In genomic region chr13:20354722-20355121, GRCh38 we compare ENCODE assay signal across 13 cellular contexts.
DNase-seq lines count a peak whose midpoint lies in the region; ATAC-seq lines count a peak whose summit lies in the region.
"Had no signal": no experiment of that assay in that cellular context is flagged by ENCODE, and none has a peak within 500 bp of the region (broad histone marks: within the 10 kb centered on the region; RNA-seq: fewer than 3 reads in every experiment).

No MANE protein-coding gene starts in this region.

- no peak overlapping the region for H3K4me3 Mint-ChIP-seq in CD8-positive, alpha-beta memory T cell

- no peaks in the 10 kb centered on the region for H3K4me1 ChIP-seq in CD8-positive, alpha-beta memory T cell (ENCODE audit: insufficient read depth, low read length)
- H3K4me1 ChIP-seq: BLaER1, Caco-2, HAP-1 had no signal

- H3K4me3 ChIP-seq in CD8-positive, alpha-beta memory T cell (ENCODE audit: low read length), result no peak overlapping the region
- H3K4me3 ChIP-seq: BLaER1, GM23248, HAP-1 had no signal

- no peaks in the 10 kb centered on the region for H3K27me3 ChIP-seq in CD8-positive, alpha-beta memory T cell (ENCODE audit: insufficient read depth, low read length, poor library complexity, severe bottlenecking)
- H3K27me3 ChIP-seq: BLaER1 had no signal

- no peak overlapping the region for H3K27ac ChIP-seq in CD8-positive, alpha-beta memory T cell (ENCODE audit: low read depth, low read length)
- H3K27ac ChIP-seq: BLaER1, GM23248, HL-60 had no signal

- no peaks in the 10 kb centered on the region for H3K9me3 Mint-ChIP-seq in CD8-positive, alpha-beta memory T cell

- H3K27ac Mint-ChIP-seq in CD8-positive, alpha-beta memory T cell, result peak overlapping the region in 1 of 8 donors; percentile 4

- no peaks in the 10 kb centered on the region for H3K4me1 Mint-ChIP-seq in CD8-positive, alpha-beta memory T cell

- H3K27me3 Mint-ChIP-seq in CD8-positive, alpha-beta memory T cell, result no peaks in the 10 kb centered on the region

- no peaks in the 10 kb centered on the region for H3K9me3 ChIP-seq in CD8-positive, alpha-beta memory T cell (ENCODE audit: low read length)
- H3K9me3 ChIP-seq: BLaER1, Caco-2, HAP-1 had no signal

- peak; percentile 47 for DNase-seq in SW480 (ENCODE audit: low spot score)
- DNase-seq in foreskin melanocyte, result peak; percentile 48
- DNase-seq in pons (ENCODE audit: low spot score), result peak; percentile 29
- no peak for DNase-seq in left ventricle myocardium superior
- no peak for DNase-seq in CD8-positive, alpha-beta memory T cell
- DNase-seq: ACHN, Caco-2 had no signal

- H3K36me3 Mint-ChIP-seq in CD8-positive, alpha-beta memory T cell, result no peaks in the 10 kb centered on the region

- no peaks in the 10 kb centered on the region for H3K36me3 ChIP-seq in CD8-positive, alpha-beta memory T cell (ENCODE audit: insufficient read depth, low read length)
- H3K36me3 ChIP-seq: BLaER1, HAP-1 had no signal

- CTCF ChIA-PET in CD8-positive, alpha-beta memory T cell (lab: Charles Lee), result no interaction called here

- intact Hi-C loops in left ventricle myocardium superior (cut with micrococcal nuclease), result no loop called here

- POLR2A ChIA-PET in CD8-positive, alpha-beta memory T cell (lab: Charles Lee), result no interaction called here

- ATAC-seq in left ventricle myocardium superior, result no peak
- ATAC-seq in HG03280 (IDR thresholded peaks at IDR 0.05; ENCODE audit: unreplicated experiment), result no peak
- no peak for ATAC-seq in HG03039 (IDR thresholded peaks at IDR 0.05; ENCODE audit: unreplicated experiment)

Comparison
In these comparisons a context has a peak if more than half of its experiments do, and no peak if none do; other contexts are left out.
1. DNase-seq: peak in SW480 (single experiment), foreskin melanocyte (single experiment) and pons (single experiment); none in left ventricle myocardium superior (single experiment) and CD8-positive, alpha-beta memory T cell (0 of 5).